16 cellular contexts compared by ENCODE assay signal in genomic region chr1:230518511-230518910, GRCh38.
"Had no signal": no experiment of that assay in that cellular context is flagged by ENCODE, and none has a peak within 500 bp of the region (broad histone marks: within the 10 kb centered on the region; RNA-seq: fewer than 3 reads in every experiment).

No MANE protein-coding gene starts in this region.

- H3K27me3 ChIP-seq: adrenal gland, gastrocnemius medialis had no signal

- H3K4me1 ChIP-seq: adrenal gland had no signal

- H3K27ac ChIP-seq: adrenal gland, gastrocnemius medialis had no signal

- H3K4me3 ChIP-seq: adrenal gland, gastrocnemius medialis had no signal

- FAIRE-seq: astrocyte, bronchial epithelial cell had no signal

- DNase-seq: activated CD4-positive, alpha-beta T cell treated with anti-CD3 and anti-CD28 coated beads, Interleukin-2, amount 10 ng/mL, durations not matched to agents 7 days and 5 days; activated CD8-positive, alpha-beta memory T cell treated with anti-CD3 and anti-CD28 coated beads for 24 hours; activated gamma-delta T cell treated with Interleukin-2 at 50 U/mL for 16 hours; adrenal gland; cerebellar nuclear complex; effector CD4-positive, alpha-beta T cell; kidney glomerular epithelial cell; mesenchymal stem cell; natural killer cell; stimulated activated CD8-positive, alpha-beta memory T cell treated with anti-CD3 and anti-CD28 coated beads, Interleukin-4, amount 100 ng/mL, for 48 hours; stimulated activated naive CD4-positive, alpha-beta T cell; T-helper 1 cell; T-helper 9 cell had no signal

- H3K36me3 ChIP-seq: adrenal gland, gastrocnemius medialis had no signal

- H3K9me3 ChIP-seq: adrenal gland, gastrocnemius medialis had no signal
